In genomic region chr13:44637581-44637980, GRCh38 we compare ENCODE assay signal across 6 cellular contexts.
"Had no signal": no experiment of that assay in that cellular context is flagged by ENCODE, and none has a peak within 500 bp of the region (broad histone marks: within the 10 kb centered on the region; RNA-seq: fewer than 3 reads in every experiment).

No MANE protein-coding gene starts in this region.

- DNase-seq: GM23248, GOT3, H7, H9, HCEC 1CT, HFFc6 had no signal
